19 cellular contexts compared by ENCODE assay signal in the genomic region with DNA sequence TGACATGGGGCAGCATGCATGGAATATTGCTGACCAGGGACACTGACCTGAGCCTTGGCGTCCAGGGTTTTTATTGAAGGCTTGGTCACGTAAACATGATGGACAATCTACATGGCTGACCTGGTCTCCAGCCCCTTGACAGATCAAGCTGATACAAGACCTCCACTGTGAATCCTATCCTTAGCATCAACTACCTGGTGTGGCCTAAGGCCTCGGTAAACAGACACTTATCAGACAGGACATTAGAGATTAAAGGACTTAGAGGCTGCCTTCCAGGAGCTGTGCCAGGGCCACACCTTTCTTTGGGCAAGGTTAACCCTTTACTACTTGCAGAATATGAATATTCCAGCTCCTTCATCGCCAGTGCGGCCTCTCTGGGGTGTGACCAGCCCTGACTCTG.
DNase-seq lines count a peak whose midpoint lies in the region; ATAC-seq and TF ChIP-seq lines count a peak whose summit lies in the region.
"Had no signal": no experiment of that assay in that cellular context is flagged by ENCODE, and none has a peak within 500 bp of the region (broad histone marks: within the 10 kb centered on the region; RNA-seq: fewer than 3 reads in every experiment).

No MANE protein-coding gene starts in this region.

- no peak overlapping the region for H3K27ac Mint-ChIP-seq in activated naive CD4-positive, alpha-beta T cell treated with anti-CD3 and anti-CD28 coated beads, Interleukin-2, amount 10 ng/mL, durations not matched to agents 7 days and 5 days
- H3K27ac Mint-ChIP-seq: B cell; CD4-positive, alpha-beta T cell; CD8-positive, alpha-beta memory T cell had no signal

- H3K4me3 Mint-ChIP-seq in activated naive CD4-positive, alpha-beta T cell treated with anti-CD3 and anti-CD28 coated beads, Interleukin-2, amount 10 ng/mL, durations not matched to agents 7 days and 5 days: no peak overlapping the region
- H3K4me3 Mint-ChIP-seq: B cell; CD14-positive monocyte; CD4-positive, alpha-beta T cell; CD8-positive, alpha-beta memory T cell had no signal

- peaks cover 0 to 17% (median 10%) of the 10 kb centered on the region in 4 donors for H3K4me1 ChIP-seq in stomach

- H3K36me3 Mint-ChIP-seq in activated naive CD4-positive, alpha-beta T cell treated with anti-CD3 and anti-CD28 coated beads, Interleukin-2, amount 10 ng/mL, durations not matched to agents 7 days and 5 days: no peaks in the 10 kb centered on the region
- H3K36me3 Mint-ChIP-seq: CD8-positive, alpha-beta memory T cell had no signal

- H3K27ac ChIP-seq in stomach: no peak overlapping the region
- H3K27ac ChIP-seq: BLaER1, GM23248 had no signal

- CTCF ChIA-PET in activated naive CD4-positive, alpha-beta T cell treated with anti-CD3 and anti-CD28 coated beads, Interleukin-2, amount 10 ng/mL, durations not matched to agents 7 days and 5 days (lab: Charles Lee): no interaction called here

- no peaks in the 10 kb centered on the region for H3K27me3 Mint-ChIP-seq in activated naive CD4-positive, alpha-beta T cell treated with anti-CD3 and anti-CD28 coated beads, Interleukin-2, amount 10 ng/mL, durations not matched to agents 7 days and 5 days
- H3K27me3 Mint-ChIP-seq: CD4-positive, alpha-beta T cell had no signal

- WGBS in stomach, 5 donors: 43 to 68% (median 61%) methylated on average over 5 of the region's 5 CpGs

- no peak for TF ChIP-seq CTCF in stomach (IDR thresholded peaks at IDR 0.05)

- no peaks in the 10 kb centered on the region for H3K9me3 Mint-ChIP-seq in activated naive CD4-positive, alpha-beta T cell treated with anti-CD3 and anti-CD28 coated beads, Interleukin-2, amount 10 ng/mL, durations not matched to agents 7 days and 5 days
- H3K9me3 Mint-ChIP-seq: CD4-positive, alpha-beta T cell had no signal

- no peaks in the 10 kb centered on the region for H3K9me3 ChIP-seq in stomach
- H3K9me3 ChIP-seq: BLaER1 had no signal

- peak; percentile 22 for DNase-seq in LoVo (ENCODE audit: low spot score)
- DNase-seq in left colon: peak in 1 of 2 donors; percentile 13
- DNase-seq in stomach: peak; percentile 36
- no peak for DNase-seq in activated naive CD4-positive, alpha-beta T cell treated with anti-CD3 and anti-CD28 coated beads, Interleukin-2, amount 10 ng/mL, durations not matched to agents 7 days and 5 days
- DNase-seq in NCI-H1694 (lab: John Stamatoyannopoulos, UW): no peak
- no peak for DNase-seq in stimulated activated CD4-positive, alpha-beta T cell treated with anti-CD3 and anti-CD28 coated beads, Interleukin-15, amount 100 ng/mL, for 24 hours
- DNase-seq: CD4-positive, alpha-beta T cell; CD8-positive, alpha-beta memory T cell; DMS 273 treated with DMSO at 0.1 percent for 48 hours; DMS79; EL; GDM1; GM23248; H7; HCEC 1CT had no signal

- TF ChIP-seq EP300 in stomach (IDR thresholded peaks at IDR 0.05): no peak

- peaks cover 2% of the 10 kb centered on the region for H3K4me1 Mint-ChIP-seq in activated naive CD4-positive, alpha-beta T cell treated with anti-CD3 and anti-CD28 coated beads, Interleukin-2, amount 10 ng/mL, durations not matched to agents 7 days and 5 days

- no peaks in the 10 kb centered on the region for H3K36me3 ChIP-seq in stomach
- H3K36me3 ChIP-seq: BLaER1 had no signal

- H3K27me3 ChIP-seq in stomach: no peaks in the 10 kb centered on the region
- H3K27me3 ChIP-seq: BLaER1 had no signal

- intact Hi-C loops in left colon (cut with DNase I, micrococcal nuclease) (loop anchor here in 1 of 2 donors (5.0 to 10.0 kb wide), 2 partner anchors 653 to 916 kb away; a partner anchor contains a TSS), stomach (cut with DNase I; ENCODE audit: low total_unique reads) (no loop called here)

- H3K4me3 ChIP-seq in stomach: no peak overlapping the region
- H3K4me3 ChIP-seq: BLaER1, GM12878, GM23248 had no signal

- ATAC-seq in left colon: peak; percentile 6
- ATAC-seq: GM12878 had no signal

- TF ChIP-seq POLR2A in stomach (IDR thresholded peaks at IDR 0.05): no peak

Comparison
In these comparisons a context has a peak if more than half of its experiments do, and no peak if none do; other contexts are left out.
1. DNase-seq: peak in LoVo (single experiment) and stomach (single experiment); none in activated naive CD4-positive, alpha-beta T cell treated with anti-CD3 and anti-CD28 coated beads, Interleukin-2, amount 10 ng/mL, durations not matched to agents 7 days and 5 days (single experiment), NCI-H1694 (single experiment) and stimulated activated CD4-positive, alpha-beta T cell treated with anti-CD3 and anti-CD28 coated beads, Interleukin-15, amount 100 ng/mL, for 24 hours (single experiment).